ENCODE assay signal across 1 cellular context in genomic region chr19:44653977-44654784, GRCh38.
TF ChIP-seq lines count a peak whose summit lies in the region.

No MANE protein-coding gene starts in this region.

TF ChIP-seq in IMR-90, 13 proteins besides CTCF, POLR2A, EP300 and RAD21 (continued from another document):
- TF ChIP-seq MXI1 (IDR thresholded peaks at IDR 0.05; ENCODE audit: borderline replicate concordance, low read depth, low read length) (no peak), MAFK (IDR thresholded peaks at IDR 0.05; ENCODE audit: low read depth, low read length) (peak; percentile 54), CHD1 (IDR thresholded peaks at IDR 0.05; ENCODE audit: low read depth, low read length) (no peak), CEBPB (IDR thresholded peaks at IDR 0.05; ENCODE audit: low read depth, low read length) (no peak)
- TF ChIP-seq, protein P1, sequence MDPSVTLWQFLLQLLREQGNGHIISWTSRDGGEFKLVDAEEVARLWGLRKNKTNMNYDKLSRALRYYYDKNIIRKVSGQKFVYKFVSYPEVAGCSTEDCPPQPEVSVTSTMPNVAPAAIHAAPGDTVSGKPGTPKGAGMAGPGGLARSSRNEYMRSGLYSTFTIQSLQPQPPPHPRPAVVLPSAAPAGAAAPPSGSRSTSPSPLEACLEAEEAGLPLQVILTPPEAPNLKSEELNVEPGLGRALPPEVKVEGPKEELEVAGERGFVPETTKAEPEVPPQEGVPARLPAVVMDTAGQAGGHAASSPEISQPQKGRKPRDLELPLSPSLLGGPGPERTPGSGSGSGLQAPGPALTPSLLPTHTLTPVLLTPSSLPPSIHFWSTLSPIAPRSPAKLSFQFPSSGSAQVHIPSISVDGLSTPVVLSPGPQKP (IDR thresholded peaks at IDR 0.05; ENCODE audit: borderline replicate concordance, low read depth, low read length), result no peak
